Comparison of ENCODE assay signal across 1 cellular context in the genomic region with DNA sequence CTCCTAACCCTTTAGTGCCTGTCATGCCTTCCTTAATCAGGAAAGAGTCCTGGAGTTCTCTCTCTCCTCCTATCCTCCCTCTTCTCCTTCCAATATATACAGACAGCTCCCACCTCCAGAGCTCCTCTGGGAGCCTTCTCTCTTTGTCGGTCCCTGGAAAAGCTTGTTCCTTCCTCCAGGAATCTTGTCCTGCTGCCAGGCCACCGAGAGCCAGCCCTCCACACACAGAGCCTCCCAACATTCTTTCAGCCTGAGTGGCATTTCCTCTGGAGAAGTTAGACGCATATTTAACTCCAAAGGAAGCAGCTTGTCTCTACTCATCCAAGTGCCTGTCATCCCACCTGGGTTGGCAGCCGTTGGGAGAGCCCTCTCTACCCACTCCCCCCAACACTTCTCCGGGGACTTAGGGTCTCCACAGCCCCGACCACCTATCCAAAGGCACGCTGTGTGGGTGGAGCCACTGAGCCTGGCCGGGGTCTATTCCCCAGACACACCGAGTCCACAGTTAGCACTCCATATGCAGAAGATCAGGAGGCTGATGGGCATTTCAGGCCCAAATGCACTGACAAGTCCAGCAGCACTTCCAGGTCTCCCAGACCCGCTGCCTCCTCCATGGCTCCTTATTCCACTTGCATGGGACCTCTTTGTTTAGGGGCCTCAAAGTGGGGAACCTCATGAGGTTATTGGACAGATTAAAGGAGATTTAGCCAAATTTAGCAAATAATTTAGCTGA.
A peak's percentile ranks its signal among the peaks of the same experiment; 100 is the strongest.
TF ChIP-seq lines count a peak whose summit lies in the region.

No MANE protein-coding gene starts in this region.

TF ChIP-seq in SK-N-SH, 30 proteins besides CTCF, POLR2A, EP300 and RAD21 (continued from another document):
- TF ChIP-seq SMC3 (IDR thresholded peaks at IDR 0.05; ENCODE audit: low read depth, low read length) (no peak; the same call in 1 of the 2 replicates), GATA2 (CRISPR knock-in tag; IDR thresholded peaks at IDR 0.05) (no peak), TAF1 (IDR thresholded peaks at IDR 0.05; ENCODE audit: borderline replicate concordance, low read depth, low read length) (0 out of 2 replicates have a peak, but pooled peaks have one; percentile 39), JUND (IDR thresholded peaks at IDR 0.05) (peak; percentile 98), FOXM1 (IDR thresholded peaks at IDR 0.05; ENCODE audit: low read depth) (peak; percentile 80; the same call in 1 of the 2 replicates), FOXJ3 (CRISPR knock-in tag; IDR thresholded peaks at IDR 0.05) (no peak), RFX5 (IDR thresholded peaks at IDR 0.05; ENCODE audit: low read length) (no peak), CHD2 (IDR thresholded peaks at IDR 0.05; ENCODE audit: low read length, partially characterized antibody) (no peak), EZH2phosphoT487 (IDR thresholded peaks at IDR 0.05; ENCODE audit: borderline replicate concordance, low read depth) (no peak), NFIC (IDR thresholded peaks at IDR 0.05; ENCODE audit: borderline replicate concordance) (peak; percentile 97), RCOR1 (IDR thresholded peaks at IDR 0.05; ENCODE audit: low read length) (no peak), RXRA (IDR thresholded peaks at IDR 0.05; ENCODE audit: borderline replicate concordance, low read depth) (peak; percentile 68; the same call in 1 of the 2 replicates), FOSL2 (IDR thresholded peaks at IDR 0.05; ENCODE audit: borderline replicate concordance, low read depth) (peak; percentile 93; the same call in 1 of the 2 replicates)
- TF ChIP-seq, protein P1, sequence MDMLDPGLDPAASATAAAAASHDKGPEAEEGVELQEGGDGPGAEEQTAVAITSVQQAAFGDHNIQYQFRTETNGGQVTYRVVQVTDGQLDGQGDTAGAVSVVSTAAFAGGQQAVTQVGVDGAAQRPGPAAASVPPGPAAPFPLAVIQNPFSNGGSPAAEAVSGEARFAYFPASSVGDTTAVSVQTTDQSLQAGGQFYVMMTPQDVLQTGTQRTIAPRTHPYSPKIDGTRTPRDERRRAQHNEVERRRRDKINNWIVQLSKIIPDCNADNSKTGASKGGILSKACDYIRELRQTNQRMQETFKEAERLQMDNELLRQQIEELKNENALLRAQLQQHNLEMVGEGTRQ (IDR thresholded peaks at IDR 0.05; ENCODE audit: borderline replicate concordance, low read depth, low read length) = no peak
- TF ChIP-seq, protein P2, sequence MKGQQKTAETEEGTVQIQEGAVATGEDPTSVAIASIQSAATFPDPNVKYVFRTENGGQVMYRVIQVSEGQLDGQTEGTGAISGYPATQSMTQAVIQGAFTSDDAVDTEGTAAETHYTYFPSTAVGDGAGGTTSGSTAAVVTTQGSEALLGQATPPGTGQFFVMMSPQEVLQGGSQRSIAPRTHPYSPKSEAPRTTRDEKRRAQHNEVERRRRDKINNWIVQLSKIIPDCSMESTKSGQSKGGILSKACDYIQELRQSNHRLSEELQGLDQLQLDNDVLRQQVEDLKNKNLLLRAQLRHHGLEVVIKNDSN (IDR thresholded peaks at IDR 0.05; ENCODE audit: borderline replicate concordance, low read depth) = no peak; the same call in 1 of the 2 replicates
- TF ChIP-seq, protein P3, sequence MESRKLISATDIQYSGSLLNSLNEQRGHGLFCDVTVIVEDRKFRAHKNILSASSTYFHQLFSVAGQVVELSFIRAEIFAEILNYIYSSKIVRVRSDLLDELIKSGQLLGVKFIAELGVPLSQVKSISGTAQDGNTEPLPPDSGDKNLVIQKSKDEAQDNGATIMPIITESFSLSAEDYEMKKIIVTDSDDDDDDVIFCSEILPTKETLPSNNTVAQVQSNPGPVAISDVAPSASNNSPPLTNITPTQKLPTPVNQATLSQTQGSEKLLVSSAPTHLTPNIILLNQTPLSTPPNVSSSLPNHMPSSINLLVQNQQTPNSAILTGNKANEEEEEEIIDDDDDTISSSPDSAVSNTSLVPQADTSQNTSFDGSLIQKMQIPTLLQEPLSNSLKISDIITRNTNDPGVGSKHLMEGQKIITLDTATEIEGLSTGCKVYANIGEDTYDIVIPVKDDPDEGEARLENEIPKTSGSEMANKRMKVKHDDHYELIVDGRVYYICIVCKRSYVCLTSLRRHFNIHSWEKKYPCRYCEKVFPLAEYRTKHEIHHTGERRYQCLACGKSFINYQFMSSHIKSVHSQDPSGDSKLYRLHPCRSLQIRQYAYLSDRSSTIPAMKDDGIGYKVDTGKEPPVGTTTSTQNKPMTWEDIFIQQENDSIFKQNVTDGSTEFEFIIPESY (IDR thresholded peaks at IDR 0.05; ENCODE audit: borderline replicate concordance, low read depth) = peak; percentile 85; the same call in 1 of the 2 replicates
- TF ChIP-seq, protein P4, sequence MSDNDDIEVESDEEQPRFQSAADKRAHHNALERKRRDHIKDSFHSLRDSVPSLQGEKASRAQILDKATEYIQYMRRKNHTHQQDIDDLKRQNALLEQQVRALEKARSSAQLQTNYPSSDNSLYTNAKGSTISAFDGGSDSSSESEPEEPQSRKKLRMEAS (IDR thresholded peaks at IDR 0.05; ENCODE audit: low read depth) = peak; percentile 52; the same call in 1 of the 2 replicates
